13 cellular contexts compared by ENCODE assay signal in genomic region chr9:85178486-85178885, GRCh38.
A peak's percentile ranks its signal among the peaks of the same experiment; 100 is the strongest.
DNase-seq lines count a peak whose midpoint lies in the region; ATAC-seq, FAIRE-seq and TF ChIP-seq lines count a peak whose summit lies in the region.
"Had no signal": no experiment of that assay in that cellular context is flagged by ENCODE, and none has a peak within 500 bp of the region (broad histone marks: within the 10 kb centered on the region; RNA-seq: fewer than 3 reads in every experiment).

No MANE protein-coding gene starts in this region.

- ATAC-seq in GM18909 (IDR thresholded peaks at IDR 0.05; ENCODE audit: poor library complexity, unreplicated experiment), result no peak

- H3K23me2 ChIP-seq in H1 (ENCODE audit: low read depth, low read length), result no peaks in the 10 kb centered on the region

- H2BK12ac ChIP-seq in H1 (ENCODE audit: low read depth, low read length), result no peak overlapping the region

- H4K91ac ChIP-seq in H1 (replicated peaks; ENCODE audit: insufficient read length, low read length), result no peak overlapping the region

- no peaks in the 10 kb centered on the region for H3K36me3 ChIP-seq in H1 (ENCODE audit: control insufficient read depth in 2 of 4, insufficient read depth in 4 of 4, low read length in 3 of 4)
- H3K36me3 ChIP-seq: BLaER1 treated with 17β-estradiol and CSF1 and Interleukin-3, amounts not matched to agents 10 nM and 100 nM had no signal

- CTCF ChIA-PET in H1 (lab: Charles Lee; ENCODE audit: partially characterized antibody), result interaction anchor here (0.9 to 1.0 kb wide), 2 partner anchors 8 to 80 kb away, joined by 3 read pairs; no protein-coding TSS in a partner anchor

- no peaks in the 10 kb centered on the region for H3K27me3 ChIP-seq in H1 (replicated peaks in 1 of 4; ENCODE audit: control insufficient read depth in 3 of 4, extremely low read depth in 1 of 4, insufficient read depth in 3 of 4, low read length in 3 of 4)
- H3K27me3 ChIP-seq: BLaER1 treated with 17β-estradiol and CSF1 and Interleukin-3, amounts not matched to agents 10 nM and 100 nM had no signal

- H2BK20ac ChIP-seq in H1 (ENCODE audit: low read length), result no peak overlapping the region

- POLR2A ChIA-PET in H1 (lab: Charles Lee; ENCODE audit: partially characterized antibody), result no interaction called here

- H3K4me3 ChIP-seq in H1 (ENCODE audit: extremely low read depth in 1 of 4, insufficient read depth in 2 of 4, low read depth in 3 of 4, low read length in 4 of 4), result no peak overlapping the region
- H3K4me3 ChIP-seq: BLaER1 treated with 17β-estradiol and CSF1 and Interleukin-3, amounts not matched to agents 10 nM and 100 nM had no signal

- TF ChIP-seq EP300 in H1 (IDR thresholded peaks at IDR 0.05; ENCODE audit: borderline replicate concordance in 1 of 2, low read depth in 2 of 2, low read length in 2 of 2), result no peak

- H3K4ac ChIP-seq in H1 (replicated peaks; ENCODE audit: insufficient read length, low read depth, low read length), result no peak overlapping the region

- no peak overlapping the region for H4K8ac ChIP-seq in H1 (ENCODE audit: extremely low read depth, insufficient read depth, low read length)

- no peaks in the 10 kb centered on the region for H4K20me1 ChIP-seq in H1 (replicated peaks in 1 of 2; ENCODE audit: control insufficient read depth in 1 of 2, insufficient read depth in 2 of 2, low read length in 2 of 2)
- H4K20me1 ChIP-seq: BLaER1 treated with 17β-estradiol and CSF1 and Interleukin-3, amounts not matched to agents 10 nM and 100 nM had no signal

- H3K27ac ChIP-seq in H1 (ENCODE audit: low read depth, low read length), result no peak overlapping the region
- H3K27ac ChIP-seq: BLaER1 treated with 17β-estradiol and CSF1 and Interleukin-3, amounts not matched to agents 10 nM and 100 nM had no signal

- no peak overlapping the region for H3K14ac ChIP-seq in H1 (ENCODE audit: insufficient read length)

- DNase-seq in M059J (ENCODE audit: low read depth) (peak; percentile 7), NCI-H345 (lab: John Stamatoyannopoulos, UW) (peak; percentile 95), H1 (ENCODE audit: low read depth in 1 of 2, low spot score in 2 of 2) (no peak), pons (ENCODE audit: low spot score) (peak; percentile 14), hippocampal formation (lab: John Stamatoyannopoulos, UW) (no peak), NCI-H446 (lab: John Stamatoyannopoulos, UW) (no peak), cerebellum (ENCODE audit: low spot score) (no peak)
- DNase-seq: activated CD4-positive, alpha-beta T cell treated with anti-CD3 and anti-CD28 coated beads for 48 hours; dermis blood vessel endothelial cell; MV-4-11; T-helper 2 cell had no signal

- H2BK120ac ChIP-seq in H1 (replicated peaks; ENCODE audit: low read depth, low read length), result no peak overlapping the region

- no peak for TF ChIP-seq POLR2A in H1 (IDR thresholded peaks at IDR 0.05; ENCODE audit: control extremely low read depth in 1 of 2, low read depth in 2 of 2, low read length in 2 of 2)

- H3K4me1 ChIP-seq in H1 (replicated peaks in 1 of 4; ENCODE audit: control insufficient read depth in 3 of 4, insufficient read depth in 4 of 4, low read length in 3 of 4), result peaks cover 0 to 2% (median under 1%) of the 10 kb centered on the region in 4 experiments; a peak in 2 of 7 replicates

- no peak overlapping the region for H4K5ac ChIP-seq in H1 (ENCODE audit: insufficient read length, low read depth, low read length)

- H2BK15ac ChIP-seq in H1 (ENCODE audit: low read length), result no peak overlapping the region

- no peak overlapping the region for H3K4me2 ChIP-seq in H1 (ENCODE audit: insufficient read depth in 1 of 2, low read depth in 2 of 2, low read length in 2 of 2)
- H3K4me2 ChIP-seq: BLaER1 treated with 17β-estradiol and CSF1 and Interleukin-3, amounts not matched to agents 10 nM and 100 nM had no signal

- peak; percentile 73 for FAIRE-seq in H1 (lab: Jason Lieb, UNC)

- H2AFZ ChIP-seq in H1 (ENCODE audit: low read length), result peak overlapping the region; percentile 87

- no peak for TF ChIP-seq CTCF in H1 (IDR thresholded peaks at IDR 0.05; ENCODE audit: control extremely low read depth in 1 of 3, insufficient read depth in 1 of 3, low read depth in 1 of 3, low read length in 3 of 3)

- H3K9ac ChIP-seq in H1 (replicated peaks in 1 of 4; ENCODE audit: extremely low read depth in 1 of 4, low read depth in 3 of 4, low read length in 3 of 4), result no peak overlapping the region
- H3K9ac ChIP-seq: BLaER1 treated with 17β-estradiol and CSF1 and Interleukin-3, amounts not matched to agents 10 nM and 100 nM had no signal

- no peak for TF ChIP-seq RAD21 in H1 (IDR thresholded peaks at IDR 0.05 in 1 of 2, conservative IDR thresholded peaks at IDR 0.05 in 1 of 2; ENCODE audit: low read depth in 2 of 2, low read length in 2 of 2)

- H3K9me3 ChIP-seq in H1 (ENCODE audit: insufficient read depth in 2 of 2, low read depth in 1 of 2, low read length in 1 of 2), result no peaks in the 10 kb centered on the region
- H3K9me3 ChIP-seq: BLaER1 treated with 17β-estradiol and CSF1 and Interleukin-3, amounts not matched to agents 10 nM and 100 nM had no signal

- WGBS in H1 (ENCODE audit: extremely low coverage in 1 of 2, insufficient coverage in 1 of 2, insufficient read length in 1 of 2, insufficient replicate concordance in 2 of 2, low coverage in 1 of 2, low lambda C conversion rate in 2 of 2, missing lambda C conversion rate in 1 of 2), 2 experiments, result 51% methylated on average over 3 of the region's 3 CpGs; no CpG with 5 or more reads in 1 of the 2 experiments

- no peak overlapping the region for H3K56ac ChIP-seq in H1 (replicated peaks; ENCODE audit: insufficient read length, low read depth, low read length)

- H2BK5ac ChIP-seq in H1 (ENCODE audit: low read depth, low read length), result no peak overlapping the region

- H3K79me2 ChIP-seq in H1 (ENCODE audit: control insufficient read depth in 1 of 2, insufficient read depth in 2 of 2, low read length in 2 of 2), result no peaks in the 10 kb centered on the region

- no peak overlapping the region for H3K18ac ChIP-seq in H1 (ENCODE audit: extremely low read depth, low read length)

- no peaks in the 10 kb centered on the region for H3K79me1 ChIP-seq in H1 (ENCODE audit: low read depth, low read length)

- no peak overlapping the region for H3K23ac ChIP-seq in H1 (ENCODE audit: insufficient read length)

- H2AK5ac ChIP-seq in H1 (ENCODE audit: low read depth, low read length), result no peak overlapping the region

TF ChIP-seq in H1, 55 proteins besides CTCF, POLR2A, EP300 and RAD21:
- TF ChIP-seq ATF2 (IDR thresholded peaks at IDR 0.05; ENCODE audit: low read length), result no peak
- no peak for TF ChIP-seq E2F6 (IDR thresholded peaks at IDR 0.05)
- TF ChIP-seq SP4 (IDR thresholded peaks at IDR 0.05; ENCODE audit: low read length), result no peak
- TF ChIP-seq FOSL1 (IDR thresholded peaks at IDR 0.05; ENCODE audit: insufficient read depth, low read depth, low read length), result no peak
- TF ChIP-seq SP1 (IDR thresholded peaks at IDR 0.05; ENCODE audit: low read depth, low read length), result no peak
- no peak for TF ChIP-seq KDM4A (IDR thresholded peaks at IDR 0.05; ENCODE audit: low read depth, low read length, severe bottlenecking)
- TF ChIP-seq CBX8 (IDR thresholded peaks at IDR 0.05; ENCODE audit: borderline replicate concordance, low read depth, low read length), result no peak
- TF ChIP-seq SAP30 (IDR thresholded peaks at IDR 0.05; ENCODE audit: insufficient read depth, insufficient replicate concordance, low read length), result no peak
- TF ChIP-seq ZNF274 (IDR thresholded peaks at IDR 0.05; ENCODE audit: borderline replicate concordance, extremely low read depth, low read length), result no peak
- TF ChIP-seq ATF3 (IDR thresholded peaks at IDR 0.05; ENCODE audit: insufficient read depth, low read depth, low read length), result no peak
- no peak for TF ChIP-seq CTBP2 (IDR thresholded peaks at IDR 0.05; ENCODE audit: borderline replicate concordance, insufficient read depth, insufficient read length, low read length)
TF ChIP-seq in H1: peak in this region for 0.

Comparison
In these comparisons a context has a peak if more than half of its experiments do, and no peak if none do; other contexts are left out.
1. DNase-seq: peak in M059J (single experiment), NCI-H345 (single experiment) and pons (single experiment); none in H1 (0 of 2), hippocampal formation (0 of 2), NCI-H446 (0 of 2) and cerebellum (single experiment).